Comparison of ENCODE assay signal across 18 cellular contexts in the genomic region with DNA sequence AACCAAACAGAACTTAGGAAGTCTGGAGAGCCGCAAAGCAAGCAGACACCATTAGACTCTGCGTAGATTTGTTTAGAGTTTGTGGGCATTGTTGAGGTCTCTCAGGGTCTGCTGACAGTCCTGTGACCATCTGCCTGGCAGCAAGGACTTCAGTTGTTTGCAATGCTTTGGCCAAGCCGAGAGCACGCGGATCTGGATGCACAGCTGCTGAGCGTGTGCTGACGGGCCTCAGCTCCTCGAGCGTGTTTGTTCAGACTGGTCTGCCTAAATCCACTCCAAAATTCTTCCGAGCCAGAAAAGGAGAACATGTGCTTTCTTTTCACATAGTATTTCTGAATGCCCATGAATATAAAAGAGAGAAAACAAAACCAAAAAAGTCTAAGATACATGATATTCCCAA.
DNase-seq lines count a peak whose midpoint lies in the region; ATAC-seq and TF ChIP-seq lines count a peak whose summit lies in the region.
"Had no signal": no experiment of that assay in that cellular context is flagged by ENCODE, and none has a peak within 500 bp of the region (broad histone marks: within the 10 kb centered on the region; RNA-seq: fewer than 3 reads in every experiment).

No MANE protein-coding gene starts in this region.

- H3K4me1 ChIP-seq in right cardiac atrium (ENCODE audit: control insufficient read depth, insufficient read depth, low read length) (no peaks in the 10 kb centered on the region), uterus (no peaks in the 10 kb centered on the region)
- H3K4me1 ChIP-seq: heart right ventricle, tibial nerve had no signal

- intact Hi-C loops in right cardiac atrium (cut with DNase I) (no loop called here), uterus (cut with DNase I; ENCODE audit: low total_unique reads) (no loop called here)

- H3K36me3 ChIP-seq in uterus = no peaks in the 10 kb centered on the region
- H3K36me3 ChIP-seq: heart right ventricle, tibial nerve had no signal

- H3K9me3 ChIP-seq in right cardiac atrium (ENCODE audit: control insufficient read depth, low read length) (peaks cover 2% of the 10 kb centered on the region), uterus (no peaks in the 10 kb centered on the region)
- H3K9me3 ChIP-seq: tibial nerve had no signal

- no peak overlapping the region for H3K4me3 ChIP-seq in right cardiac atrium (ENCODE audit: low read length)
- no peak overlapping the region for H3K4me3 ChIP-seq in uterus
- H3K4me3 ChIP-seq: heart right ventricle, tibial nerve had no signal

- in situ Hi-C loops in GM13977 (cut with MboI; ENCODE audit: low pct_unique_long_range_greater_than_20kb, low sequenced_read_pairs, unreplicated experiment) = no loop called here

- no peak for TF ChIP-seq POLR2A in uterus (IDR thresholded peaks at IDR 0.05)

- no peak overlapping the region for H3K27ac ChIP-seq in right cardiac atrium (ENCODE audit: low read length)
- peak overlapping the region; percentile 7 to 20 for H3K27ac ChIP-seq in uterus
- H3K27ac ChIP-seq: tibial nerve had no signal

- peak; percentile 35 to 75 for ATAC-seq in right cardiac atrium
- ATAC-seq: activated CD8-positive, alpha-beta T cell treated with anti-CD3 and anti-CD28 coated beads for 36 hours; activated naive CD8-positive, alpha-beta T cell treated with anti-CD3 and anti-CD28 coated beads, Interleukin-2, amount 50 U/mL, for 24 hours had no signal

- DNase-seq in NCI-H345 (lab: John Stamatoyannopoulos, UW) (peak; percentile 5), NCI-H345 treated with DMSO at 0.1 percent for 48 hours (lab: John Stamatoyannopoulos, UW; ENCODE audit: unreplicated experiment) (no peak), NCI-H524 (lab: John Stamatoyannopoulos, UW) (peak; percentile 4 to 41), right cardiac atrium (peak in 1 of 3 donors; percentile 64), uterus (no peak), DMS79 treated with DMSO at 0.1 percent for 48 hours (lab: John Stamatoyannopoulos, UW) (no peak), GM13977 (ENCODE audit: low spot score) (no peak), HT-29 (ENCODE audit: low spot score) (no peak)
- DNase-seq: activated CD8-positive, alpha-beta T cell treated with anti-CD3 and anti-CD28 coated beads for 36 hours; activated naive CD8-positive, alpha-beta T cell treated with anti-CD3 and anti-CD28 coated beads, Interleukin-2, amount 50 U/mL, for 24 hours; caudate nucleus; heart right ventricle; islet precursor cell; NCI-H526 treated with DMSO at 0.1 percent for 48 hours; occipital lobe; stimulated activated CD4-positive, alpha-beta T cell treated with anti-CD3 and anti-CD28 coated beads, Interleukin-4, amount 100 ng/mL, for 24 hours; SW 1271 had no signal

- 54% methylated on average over 10 of the region's 10 CpGs for WGBS in right cardiac atrium

- no peaks in the 10 kb centered on the region for H3K27me3 ChIP-seq in right cardiac atrium (ENCODE audit: control insufficient read depth, insufficient read depth)
- no peaks in the 10 kb centered on the region for H3K27me3 ChIP-seq in uterus
- H3K27me3 ChIP-seq: heart right ventricle, tibial nerve had no signal

- TF ChIP-seq CTCF in uterus (IDR thresholded peaks at IDR 0.05) (no peak), GM13977 (IDR thresholded peaks at IDR 0.05; ENCODE audit: extremely low read depth, insufficient read depth, missing control alignments) (no peak)

Comparison
In these comparisons a context has a peak if more than half of its experiments do, and no peak if none do; other contexts are left out.
1. DNase-seq: peak in NCI-H345 (single experiment) and NCI-H524 (2 of 2); none in NCI-H345 treated with DMSO at 0.1 percent for 48 hours (single experiment), uterus (0 of 2), DMS79 treated with DMSO at 0.1 percent for 48 hours (single experiment), GM13977 (single experiment) and HT-29 (single experiment).